In genomic region chr1:156727914-156728598, GRCh38 we compare ENCODE assay signal across 8 cellular contexts. TPM values are rescaled to one million over a fixed set of nuclear protein-coding genes. Genes with fewer than 3 reads are reported as not detected.
DNase-seq lines count a peak whose midpoint lies in the region; ATAC-seq and TF ChIP-seq lines count a peak whose summit lies in the region.

TSS of gene METTL25B (plus strand) at chr1:156728469. CDS start at chr1:156729105, 636 bp downstream.

- H3K9me2 ChIP-seq in OCI-LY1 (ENCODE audit: low read depth, low read length): no peaks in the 10 kb centered on the region

- peak within 1 kb of the TSS; percentile 95 for H3K4me2 ChIP-seq in OCI-LY1 (ENCODE audit: low read length)

- H3K9me3 ChIP-seq in OCI-LY1 (ENCODE audit: low read length): no peaks in the 10 kb centered on the region

- no peak for TF ChIP-seq CTCF in HL-60 (IDR thresholded peaks at IDR 0.05; ENCODE audit: insufficient read depth, low read length)
- TF ChIP-seq CTCF in OCI-LY1 (IDR thresholded peaks at IDR 0.05; ENCODE audit: low read length): no peak
- no peak for TF ChIP-seq CTCF in natural killer cell (IDR thresholded peaks at IDR 0.05)

- peaks cover 45% of the 10 kb centered on the region for H3K79me2 ChIP-seq in OCI-LY1 (ENCODE audit: insufficient read depth, low read length)

- H3K27me3 ChIP-seq in HL-60 (ENCODE audit: insufficient read depth, poor library complexity, severe bottlenecking) (no peaks in the 10 kb centered on the region), OCI-LY1 (ENCODE audit: insufficient read depth, low read length) (no peaks in the 10 kb centered on the region)

- H3F3A ChIP-seq in OCI-LY1 (ENCODE audit: insufficient read depth, low read length): no peaks in the 10 kb centered on the region; the same call in 1 of the 2 replicates

- peak within 1 kb of the TSS in 1 of 2 donors; percentile 97 for H3K4me3 Mint-ChIP-seq in activated T-cell treated with anti-CD3 and anti-CD28 coated beads, Interleukin-2, amount 50 U/mL, for 72 hours
- H3K4me3 Mint-ChIP-seq in natural killer cell: peak within 1 kb of the TSS; percentile 98

- intact Hi-C loops in natural killer cell (cut with micrococcal nuclease): loop anchor here (1.0 to 5.0 kb wide), 4 partner anchors 13 to 446 kb away; partner anchors contain the start of genes MRPL24, NTRK1, PRCC and SMG5

- peaks cover 48% of the 10 kb centered on the region for H3K4me1 ChIP-seq in OCI-LY1 (ENCODE audit: insufficient read depth, low read length, severe bottlenecking)

- peak within 1 kb of the TSS; percentile 99 for H3K27ac Mint-ChIP-seq in activated T-cell treated with anti-CD3 and anti-CD28 coated beads, Interleukin-2, amount 50 U/mL, for 72 hours
- H3K27ac Mint-ChIP-seq in natural killer cell: no peak within 1 kb of the TSS

- DNase-seq in DMS153 (lab: John Stamatoyannopoulos, UW) (peak; percentile 80), HL-60 (ENCODE audit: low read depth in 1 of 2, low spot score in 1 of 2) (peak; percentile 86 to 89), fibroblast of gingiva (ENCODE audit: low read depth) (peak; percentile 77), natural killer cell (no peak)
- DNase-seq in activated T-cell treated with anti-CD3 and anti-CD28 coated beads, Interleukin-2, amount 50 U/mL, for 72 hours: peak; percentile 87 to 88

- peaks cover 39% of the 10 kb centered on the region for H3K36me3 ChIP-seq in OCI-LY1 (ENCODE audit: insufficient read depth, low read length)

- ATAC-seq in GM19468 (IDR thresholded peaks at IDR 0.05; ENCODE audit: extremely low read depth, unreplicated experiment) (peak; percentile 39), natural killer cell (peak; percentile 54 to 72 (median 62))
- ATAC-seq in activated T-cell treated with anti-CD3 and anti-CD28 coated beads, Interleukin-2, amount 50 U/mL, for 72 hours (replicated peaks in 1 of 2): peak; percentile 75 to 81

- H3K4me3 ChIP-seq in HL-60 (replicated peaks; ENCODE audit: insufficient read depth, low read length) (peak within 1 kb of the TSS; percentile 98), OCI-LY1 (ENCODE audit: low read depth, low read length, poor library complexity, severe bottlenecking) (peak within 1 kb of the TSS; percentile 100)

- no peaks in the 10 kb centered on the region for H3K9me3 Mint-ChIP-seq in activated T-cell treated with anti-CD3 and anti-CD28 coated beads, Interleukin-2, amount 50 U/mL, for 72 hours
- H3K9me3 Mint-ChIP-seq in natural killer cell: no peaks in the 10 kb centered on the region

- H4K20me1 ChIP-seq in OCI-LY1 (ENCODE audit: insufficient read depth, low read length): 0 out of 2 replicates have a peak, but pooled peaks cover 3% of the 10 kb centered on the region

- peaks cover 11 to 28% of the 10 kb centered on the region in 2 donors for H3K36me3 Mint-ChIP-seq in activated T-cell treated with anti-CD3 and anti-CD28 coated beads, Interleukin-2, amount 50 U/mL, for 72 hours (ENCODE audit: insufficient read depth in 2 of 2)
- peaks cover 8% of the 10 kb centered on the region for H3K36me3 Mint-ChIP-seq in natural killer cell

- peak within 1 kb of the TSS; percentile 100 for H3K9ac ChIP-seq in OCI-LY1 (ENCODE audit: low read length)

- no peaks in the 10 kb centered on the region for H3K27me3 Mint-ChIP-seq in activated T-cell treated with anti-CD3 and anti-CD28 coated beads, Interleukin-2, amount 50 U/mL, for 72 hours (ENCODE audit: low read depth)
- no peaks in the 10 kb centered on the region for H3K27me3 Mint-ChIP-seq in natural killer cell (ENCODE audit: low read depth in 2 of 2)

- H2AFZ ChIP-seq in OCI-LY1 (ENCODE audit: low read length): no peak within 1 kb of the TSS

- H3K4me1 Mint-ChIP-seq in activated T-cell treated with anti-CD3 and anti-CD28 coated beads, Interleukin-2, amount 50 U/mL, for 72 hours (ENCODE audit: low read depth): peaks cover 22% of the 10 kb centered on the region
- H3K4me1 Mint-ChIP-seq in natural killer cell: peaks cover 22 to 31% of the 10 kb centered on the region in 2 donors

- H3K27ac ChIP-seq in HL-60 (replicated peaks): peak within 1 kb of the TSS; percentile 73
- H3K27ac ChIP-seq in OCI-LY1 (ENCODE audit: low read depth, low read length, poor library complexity, severe bottlenecking): peak within 1 kb of the TSS; percentile 76
- H3K27ac ChIP-seq in temporal lobe (ENCODE audit: low read depth, low read length): peak within 1 kb of the TSS; percentile 95

RNA-seq across cellular contexts. Expression of gene METTL25B, which starts in this region (rescaled TPM):
- total RNA-seq in activated T-cell treated with anti-CD3 and anti-CD28 coated beads, Interleukin-2, amount 50 U/mL, for 72 hours: 100 to 1,000 TPM in 1 of 2 donors, 10 to 100 TPM in 1; 90.5 to 100 TPM
- total RNA-seq in natural killer cell (10 to 100 TPM; 23.5 to 25.3 (median 23.8) TPM), temporal lobe (6.6 TPM)
